19 cellular contexts compared by ENCODE assay signal in genomic region chr10:30560326-30560725, GRCh38.
DNase-seq lines count a peak whose midpoint lies in the region; ATAC-seq, FAIRE-seq and TF ChIP-seq lines count a peak whose summit lies in the region.
"Had no signal": no experiment of that assay in that cellular context is flagged by ENCODE, and none has a peak within 500 bp of the region (broad histone marks: within the 10 kb centered on the region; RNA-seq: fewer than 3 reads in every experiment).

No MANE protein-coding gene starts in this region.

- H3K4me3 ChIP-seq in HepG2 (replicated peaks in 1 of 3; ENCODE audit: insufficient read depth in 1 of 3, low read depth in 2 of 3, low read length in 3 of 3) (no peak overlapping the region), right lobe of liver (no peak overlapping the region), K562 (no peak overlapping the region), endodermal cell (ENCODE audit: low read length) (no peak overlapping the region)
- H3K4me3 ChIP-seq: BLaER1 had no signal

- H2AFZ ChIP-seq in HepG2 (ENCODE audit: low read length) (no peak overlapping the region), K562 (ENCODE audit: low read depth, low read length) (no peak overlapping the region)

- POLR2A ChIA-PET in HepG2 (lab: Yijun Ruan, JAX) (no interaction called here), K562 (lab: Yijun Ruan, JAX) (interaction anchor here (1.6 kb wide), 1 partner anchor 8 kb away, joined by 10 read pairs; no protein-coding TSS in a partner anchor)

- no peak for TF ChIP-seq POLR2A in HepG2 (IDR thresholded peaks at IDR 0.05; ENCODE audit: insufficient read depth in 1 of 2, low read depth in 2 of 2, low read length in 2 of 2)
- no peak for TF ChIP-seq POLR2A in right lobe of liver (IDR thresholded peaks at IDR 0.05)
- no peak for TF ChIP-seq POLR2A in K562 (conservative IDR thresholded peaks at IDR 0.05)

- peaks cover 2% of the 10 kb centered on the region for H3K9me3 Mint-ChIP-seq in endodermal cell
- H3K9me3 Mint-ChIP-seq: CD4-positive, alpha-beta T cell; CD8-positive, alpha-beta T cell had no signal

- H3K9me1 ChIP-seq in K562 (ENCODE audit: control insufficient read depth, insufficient read depth, low read length): no peaks in the 10 kb centered on the region

- CTCF ChIA-PET in HepG2 (lab: Yijun Ruan, JAX; ENCODE audit: low intra/inter-chr PET ratio, low total read pairs): no interaction called here
- CTCF ChIA-PET in K562 (lab: Yijun Ruan, JAX; ENCODE audit: low intra/inter-chr PET ratio): interaction anchor here (0.6 kb wide), 1 partner anchor 123 kb away, joined by 5 read pairs; no protein-coding TSS in a partner anchor

- intact Hi-C loops in HepG2 (cut with micrococcal nuclease; ENCODE audit: unreplicated experiment) (no loop called here), right lobe of liver (cut with DNase I) (no loop called here), K562 (cut with micrococcal nuclease) (no loop called here)

- H3K36me3 Mint-ChIP-seq in endodermal cell (ENCODE audit: low read depth): no peaks in the 10 kb centered on the region
- H3K36me3 Mint-ChIP-seq: CD8-positive, alpha-beta T cell had no signal

- TF ChIP-seq CTCF in HepG2 (CRISPR knock-in tag; IDR thresholded peaks at IDR 0.05) (no peak), right lobe of liver (IDR thresholded peaks at IDR 0.05) (no peak), K562 (IDR thresholded peaks at IDR 0.05 in 2 of 3, conservative IDR thresholded peaks at IDR 0.05 in 1 of 3; ENCODE audit: insufficient read depth in 2 of 3, low read depth in 1 of 3, low read length in 3 of 3) (no peak), endodermal cell (conservative IDR thresholded peaks at IDR 0.05) (no peak)

- TF ChIP-seq EP300 in HepG2 (IDR thresholded peaks at IDR 0.05; ENCODE audit: low read depth in 2 of 2, low read length in 2 of 2) (no peak), HepG2 (CRISPR knock-in tag; IDR thresholded peaks at IDR 0.05; ENCODE audit: borderline replicate concordance) (no peak), K562 (IDR thresholded peaks at IDR 0.05; ENCODE audit: low read length) (no peak)

- BruUV-seq in HepG2 (replicated peaks; lab: Mats Ljungman, UMichigan): no TSS peak
- BruUV-seq in K562 (replicated peaks; lab: Mats Ljungman, UMichigan): no TSS peak

- peaks cover 17% of the 10 kb centered on the region for H3K4me1 Mint-ChIP-seq in endodermal cell

- no peak overlapping the region for H3K4me3 Mint-ChIP-seq in endodermal cell
- H3K4me3 Mint-ChIP-seq: CD4-positive, alpha-beta T cell; CD8-positive, alpha-beta T cell had no signal

- H3K9ac ChIP-seq in HepG2 (ENCODE audit: insufficient read depth, low read depth, low read length) (no peak overlapping the region), K562 (ENCODE audit: insufficient read depth in 1 of 2, low read depth in 2 of 2, low read length in 2 of 2) (no peak overlapping the region), endodermal cell (ENCODE audit: extremely low read depth, low read length, poor library complexity, severe bottlenecking) (no peak overlapping the region)
- H3K9ac ChIP-seq: BLaER1 had no signal

- WGBS in HepG2 (ENCODE audit: low lambda C conversion rate): 58% methylated on average over 2 of the region's 2 CpGs
- 67% methylated on average over 2 of the region's 2 CpGs for WGBS in right lobe of liver (ENCODE audit: insufficient coverage, low coverage, low lambda C conversion rate, missing lambda C conversion rate)
- WGBS in K562 (ENCODE audit: insufficient coverage, low coverage, missing lambda C conversion rate): 59% methylated on average over 2 of the region's 2 CpGs
- WGBS in endodermal cell (ENCODE audit: insufficient coverage in 1 of 2, insufficient read length in 1 of 2), 2 experiments: 83 to 94% methylated on average over 1 to 2 of the region's 2 CpGs

- H3K4me1 ChIP-seq in HepG2 (ENCODE audit: insufficient read depth, low read length) (peaks cover 20% of the 10 kb centered on the region), right lobe of liver (peaks cover 0 to 6% (median 2%) of the 10 kb centered on the region in 4 donors), K562 (replicated peaks in 1 of 2; ENCODE audit: control insufficient read depth in 2 of 2, insufficient read depth in 2 of 2, low read length in 2 of 2) (peaks cover 0 to 7% of the 10 kb centered on the region in 2 experiments; a peak in 4 of 5 replicates), endodermal cell (ENCODE audit: control insufficient read depth, insufficient read depth, low read length) (no peaks in the 10 kb centered on the region)
- H3K4me1 ChIP-seq: BE2C, BLaER1 had no signal

- H3K27ac ChIP-seq in HepG2 (ENCODE audit: extremely low read length, insufficient read depth, low read length): no peak overlapping the region
- H3K27ac ChIP-seq in right lobe of liver: no peak overlapping the region
- H3K27ac ChIP-seq in K562 (ENCODE audit: extremely low read depth, low read depth, low read length): no peak overlapping the region
- H3K27ac ChIP-seq in endodermal cell (ENCODE audit: low read depth, low read length): no peak overlapping the region
- H3K27ac ChIP-seq: 22Rv1, BLaER1 had no signal

- no peaks in the 10 kb centered on the region for H3K9me3 ChIP-seq in HepG2 (ENCODE audit: low read length)
- no peaks in the 10 kb centered on the region for H3K9me3 ChIP-seq in right lobe of liver
- H3K9me3 ChIP-seq in K562 (replicated peaks; ENCODE audit: control insufficient read depth, insufficient read depth, low read depth, low read length): no peaks in the 10 kb centered on the region; the same call in 1 of the 2 replicates
- no peaks in the 10 kb centered on the region for H3K9me3 ChIP-seq in endodermal cell (ENCODE audit: control insufficient read depth, low read length)
- H3K9me3 ChIP-seq: BE2C, BLaER1, Caco-2 had no signal

- no peak overlapping the region for H3K27ac Mint-ChIP-seq in endodermal cell
- H3K27ac Mint-ChIP-seq: CD4-positive, alpha-beta T cell; CD8-positive, alpha-beta T cell had no signal

- H3K4me2 ChIP-seq in HepG2 (ENCODE audit: low read depth, low read length) (no peak overlapping the region), K562 (ENCODE audit: insufficient read depth, low read length) (no peak overlapping the region)
- H3K4me2 ChIP-seq: BLaER1 had no signal

- TF ChIP-seq RAD21 in HepG2 (CRISPR knock-in tag; IDR thresholded peaks at IDR 0.05): no peak
- no peak for TF ChIP-seq RAD21 in K562 (CRISPR knock-in tag; conservative IDR thresholded peaks at IDR 0.05 in 1 of 2, IDR thresholded peaks at IDR 0.05 in 1 of 2)

- in situ Hi-C loops in HepG2 (cut with HindIII; ENCODE audit: extremely low pct_ligation_motif_present, low pct_unique_long_range_greater_than_20kb): no loop called here
- in situ Hi-C loops in K562 (cut with MboI): no loop called here

- H4K20me1 ChIP-seq in HepG2 (ENCODE audit: insufficient read depth, low read length) (no peaks in the 10 kb centered on the region), K562 (replicated peaks; ENCODE audit: control insufficient read depth, insufficient read depth, low read length) (no peaks in the 10 kb centered on the region)
- H4K20me1 ChIP-seq: BLaER1 had no signal

- no peaks in the 10 kb centered on the region for H3K36me3 ChIP-seq in HepG2 (replicated peaks in 1 of 2; ENCODE audit: control insufficient read depth in 1 of 2, insufficient read depth in 2 of 2, low read length in 2 of 2)
- H3K36me3 ChIP-seq in right lobe of liver: no peaks in the 10 kb centered on the region
- no peaks in the 10 kb centered on the region for H3K36me3 ChIP-seq in K562 (ENCODE audit: control insufficient read depth, insufficient read depth, low read length)
- no peaks in the 10 kb centered on the region for H3K36me3 ChIP-seq in endodermal cell (ENCODE audit: control insufficient read depth, insufficient read depth, low read length)
- H3K36me3 ChIP-seq: BE2C, BLaER1 had no signal

- H3K79me2 ChIP-seq in HepG2 (ENCODE audit: insufficient read depth, low read length) (no peaks in the 10 kb centered on the region), K562 (ENCODE audit: control insufficient read depth, insufficient read depth, low read length) (no peaks in the 10 kb centered on the region)

- H3K27me3 Mint-ChIP-seq in endodermal cell (ENCODE audit: insufficient read depth): no peaks in the 10 kb centered on the region

- no peaks in the 10 kb centered on the region; a peak in 1 of 5 replicates for H3K27me3 ChIP-seq in HepG2 (ENCODE audit: control insufficient read depth in 1 of 2, insufficient read depth in 2 of 2, low read length in 2 of 2)
- no peaks in the 10 kb centered on the region for H3K27me3 ChIP-seq in right lobe of liver
- H3K27me3 ChIP-seq in K562 (ENCODE audit: control insufficient read depth in 2 of 2, insufficient read depth in 2 of 2, low read length in 2 of 2): no peaks in the 10 kb centered on the region
- H3K27me3 ChIP-seq in endodermal cell (ENCODE audit: control insufficient read depth, insufficient read depth, low read length, poor library complexity, severe bottlenecking): no peaks in the 10 kb centered on the region
- H3K27me3 ChIP-seq: BE2C, BLaER1 had no signal

- no peak for FAIRE-seq in HepG2 (lab: Jason Lieb, UNC)
- no peak for FAIRE-seq in K562 (lab: Jason Lieb, UNC)
- FAIRE-seq: D721Med, G401.6, GM12891 had no signal

- DNase-seq in HepG2 (ENCODE audit: low spot score) (no peak), right lobe of liver (no peak), K562 (ENCODE audit: extremely low read depth in 1 of 4, low spot score in 3 of 4) (no peak), endodermal cell (no peak)
- DNase-seq: ACHN; BE2C; C1 segment of cervical spinal cord; Caco-2; Calu3; CD4-positive, alpha-beta T cell; CD8-positive, alpha-beta T cell; DMS79 treated with DMSO at 0.1 percent for 48 hours; GF-D8 had no signal

- no peak for ATAC-seq in HepG2
- no peak for ATAC-seq in right lobe of liver
- no peak for ATAC-seq in K562
- ATAC-seq in GM19324 (IDR thresholded peaks at IDR 0.05; ENCODE audit: low FRiP score, unreplicated experiment): no peak
- ATAC-seq: CD8-positive, alpha-beta T cell had no signal

TF ChIP-seq in HepG2, 621 proteins besides CTCF, POLR2A, EP300 and RAD21 (continues in another document):
- no peak for TF ChIP-seq NR1H2 (CRISPR knock-in tag; IDR thresholded peaks at IDR 0.05; ENCODE audit: borderline replicate concordance, low read depth)
- peak; percentile 72 to 96 for TF ChIP-seq MAFK (conservative IDR thresholded peaks at IDR 0.05 in 1 of 2, IDR thresholded peaks at IDR 0.05 in 1 of 2; ENCODE audit: low read length in 2 of 2)

TF ChIP-seq in K562, 482 proteins besides CTCF, POLR2A, EP300 and RAD21 (continues in another document):
- TF ChIP-seq NFATC3 (IDR thresholded peaks at IDR 0.05) (no peak), MAFK (IDR thresholded peaks at IDR 0.05; ENCODE audit: low read length) (peak; percentile 91), MAFG (tag; conservative IDR thresholded peaks at IDR 0.05) (peak; percentile 71), JUNB (CRISPR knock-in tag; conservative IDR thresholded peaks at IDR 0.05) (no peak), ZSCAN32 (CRISPR knock-in tag; IDR thresholded peaks at IDR 0.05) (no peak), ESRRA (IDR thresholded peaks at IDR 0.05; ENCODE audit: borderline replicate concordance, low read depth) (no peak), CBFA2T3 (IDR thresholded peaks at IDR 0.05) (no peak), HDAC1 (IDR thresholded peaks at IDR 0.05) (no peak)

Comparison
In these comparisons a context has a peak if more than half of its experiments do, and no peak if none do; other contexts are left out.
1. Of the 241 proteins assayed by ChIP-seq in both HepG2 and K562: peak only in HepG2: none; only in K562: MAFG; in both: MAFF and MAFK; in neither: 238.